10 cellular contexts compared by ENCODE assay signal in the genomic region with DNA sequence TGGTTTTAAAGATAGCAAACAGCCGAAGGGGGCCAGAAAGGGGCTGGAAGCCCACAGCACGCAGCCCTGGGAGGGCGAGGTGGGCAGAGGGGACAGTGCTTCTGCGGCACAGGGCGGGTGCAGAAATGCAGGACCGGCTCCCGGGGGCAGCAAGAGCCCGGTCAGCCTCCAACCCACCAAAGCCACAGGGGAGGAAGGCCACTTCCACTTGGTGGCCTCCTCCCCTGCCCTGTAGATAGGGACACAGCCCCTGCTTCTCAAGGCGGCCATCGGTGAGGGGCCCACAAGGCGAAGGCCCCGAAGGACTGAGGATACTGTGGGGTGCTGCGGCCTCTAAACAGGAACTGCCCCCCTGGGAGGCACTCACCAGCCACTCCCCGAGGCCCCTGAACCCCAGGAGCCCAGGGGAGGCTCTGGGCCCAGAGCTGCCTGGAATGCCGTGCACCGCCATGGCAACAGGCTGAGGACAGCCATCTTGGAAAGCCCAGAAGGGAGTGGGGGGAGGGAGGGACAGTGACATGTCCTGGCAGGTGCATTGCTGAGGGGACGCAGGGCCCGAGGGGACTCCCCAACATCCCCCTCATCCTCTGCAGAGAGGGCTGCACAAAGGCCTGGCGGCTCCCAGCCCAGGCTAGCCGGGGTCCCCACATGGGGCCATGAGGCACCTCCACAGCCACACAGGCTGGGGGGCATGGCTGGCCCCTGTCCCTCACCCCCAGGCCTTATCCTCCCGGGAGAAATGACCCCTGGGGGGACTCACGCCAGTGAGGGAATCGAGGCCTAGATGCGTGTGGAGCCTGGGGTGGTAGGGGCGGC.
DNase-seq lines count a peak whose midpoint lies in the region; ATAC-seq and TF ChIP-seq lines count a peak whose summit lies in the region.
"Had no signal": no experiment of that assay in that cellular context is flagged by ENCODE, and none has a peak within 500 bp of the region (broad histone marks: within the 10 kb centered on the region; RNA-seq: fewer than 3 reads in every experiment).

No MANE protein-coding gene starts in this region.

- H4K20me1 ChIP-seq in mammary epithelial cell (ENCODE audit: insufficient read depth, low read length), result no peaks in the 10 kb centered on the region

- H3K4me2 ChIP-seq in mammary epithelial cell (ENCODE audit: insufficient read depth, low read depth, low read length) (no peak overlapping the region), mesenchymal stem cell (ENCODE audit: low read length, poor library complexity, severe bottlenecking) (no peak overlapping the region)

- H3K27me3 ChIP-seq in breast epithelium (no peaks in the 10 kb centered on the region), mammary epithelial cell (ENCODE audit: insufficient read depth, low read length) (no peaks in the 10 kb centered on the region), mesenchymal stem cell (ENCODE audit: control insufficient read depth in 1 of 2, insufficient read depth in 1 of 2, low read length in 2 of 2) (no peaks in the 10 kb centered on the region), upper lobe of right lung (no peaks in the 10 kb centered on the region)

- H2BK120ac ChIP-seq in mesenchymal stem cell (ENCODE audit: low read depth, low read length), result peak overlapping the region; percentile 56

- DNase-seq in breast epithelium (ENCODE audit: low spot score in 2 of 2) (no peak), mammary epithelial cell (no peak), mesenchymal stem cell (no peak), upper lobe of right lung (no peak), MV-4-11 (lab: John Stamatoyannopoulos, UW) (no peak), NCI-H510A treated with DMSO at 0.1 percent for 48 hours (lab: John Stamatoyannopoulos, UW) (no peak)
- no peak for DNase-seq in activated naive CD8-positive, alpha-beta T cell treated with anti-CD3 and anti-CD28 coated beads for 36 hours
- DNase-seq: NCI-H526 treated with DMSO at 0.1 percent for 48 hours had no signal

- peaks cover 13% of the 10 kb centered on the region for H3K79me2 ChIP-seq in mammary epithelial cell (ENCODE audit: insufficient read depth, low read length)

- peak overlapping the region in 1 of 2 experiments; percentile 44 for H3K14ac ChIP-seq in mesenchymal stem cell (ENCODE audit: low read length in 2 of 2)

- no peak overlapping the region for H2AFZ ChIP-seq in mammary epithelial cell (ENCODE audit: low read depth, low read length)
- no peak overlapping the region for H2AFZ ChIP-seq in mesenchymal stem cell (ENCODE audit: low read depth, low read length)
- H2AFZ ChIP-seq: parathyroid adenoma had no signal

- H3K4me3 ChIP-seq in breast epithelium (peak overlapping the region in 1 of 3 donors; percentile 25), mammary epithelial cell (replicated peaks in 1 of 3; ENCODE audit: insufficient read depth in 1 of 3, low read depth in 2 of 3, low read length in 3 of 3) (no peak overlapping the region), mesenchymal stem cell (ENCODE audit: insufficient read depth in 1 of 2, low read depth in 1 of 2, low read length in 2 of 2) (no peak overlapping the region), upper lobe of right lung (no peak overlapping the region)

- peak overlapping the region; percentile 84 for H2BK15ac ChIP-seq in mesenchymal stem cell (ENCODE audit: low read depth, poor library complexity, severe bottlenecking)

- H3K23ac ChIP-seq in mesenchymal stem cell (ENCODE audit: low read length in 2 of 2), result peak overlapping the region in 1 of 2 experiments; percentile 28

- H4K91ac ChIP-seq in mesenchymal stem cell (ENCODE audit: low read length), result peak overlapping the region; percentile 28

- H3K36me3 Mint-ChIP-seq in activated naive CD8-positive, alpha-beta T cell treated with anti-CD3 and anti-CD28 coated beads for 36 hours, result peaks cover 11% of the 10 kb centered on the region

- H3K4ac ChIP-seq in mesenchymal stem cell (ENCODE audit: low read depth in 1 of 2, low read length in 2 of 2), result peak overlapping the region; percentile 9 to 40

- H3K9me3 ChIP-seq in breast epithelium (no peaks in the 10 kb centered on the region), mammary epithelial cell (replicated peaks; ENCODE audit: insufficient read depth, low read length) (no peaks in the 10 kb centered on the region), mesenchymal stem cell (ENCODE audit: control insufficient read depth, low read length) (no peaks in the 10 kb centered on the region), upper lobe of right lung (no peaks in the 10 kb centered on the region)

- H2BK12ac ChIP-seq in mesenchymal stem cell (ENCODE audit: low read length in 2 of 2), result peak overlapping the region; percentile 24 to 85

- peaks cover 37% of the 10 kb centered on the region for H3K4me1 Mint-ChIP-seq in activated naive CD8-positive, alpha-beta T cell treated with anti-CD3 and anti-CD28 coated beads for 36 hours

- no TSS peak for BruUV-seq in mammary epithelial cell (replicated peaks; lab: Mats Ljungman, UMichigan)

- peak overlapping the region; percentile 27 for H2AK5ac ChIP-seq in mesenchymal stem cell (ENCODE audit: low read length, severe bottlenecking)

- H3K27me3 Mint-ChIP-seq in activated naive CD8-positive, alpha-beta T cell treated with anti-CD3 and anti-CD28 coated beads for 36 hours, result no peaks in the 10 kb centered on the region

- dilution Hi-C loops in mammary epithelial cell (cut with HindIII; ENCODE audit: low sequenced_read_pairs), result no loop called here

- H3K36me3 ChIP-seq in breast epithelium, result no peaks in the 10 kb centered on the region
- peaks cover 8% of the 10 kb centered on the region for H3K36me3 ChIP-seq in mammary epithelial cell (ENCODE audit: insufficient read depth, low read length)
- peaks cover 46 to 89% of the 10 kb centered on the region in 2 experiments for H3K36me3 ChIP-seq in mesenchymal stem cell (ENCODE audit: control insufficient read depth in 1 of 2, insufficient read depth in 2 of 2, low read depth in 1 of 2, low read length in 2 of 2)
- peaks cover 26% of the 10 kb centered on the region for H3K36me3 ChIP-seq in upper lobe of right lung

- intact Hi-C loops in breast epithelium (cut with DNase I; ENCODE audit: low total_unique reads), result no loop called here
- intact Hi-C loops in mammary epithelial cell (cut with micrococcal nuclease), result no loop called here
- intact Hi-C loops in upper lobe of right lung (cut with DNase I), result no loop called here

- H3K4me3 Mint-ChIP-seq in activated naive CD8-positive, alpha-beta T cell treated with anti-CD3 and anti-CD28 coated beads for 36 hours, result no peak overlapping the region

- ATAC-seq in upper lobe of right lung, result no peak
- no peak for ATAC-seq in HG03565 (IDR thresholded peaks at IDR 0.05; ENCODE audit: unreplicated experiment)

- no peak overlapping the region for H2BK5ac ChIP-seq in mesenchymal stem cell (ENCODE audit: low read depth, low read length, poor library complexity, severe bottlenecking)

- peak overlapping the region; percentile 39 for H4K8ac ChIP-seq in mesenchymal stem cell (ENCODE audit: low read length)

- in situ Hi-C loops in mammary epithelial cell (cut with MboI; ENCODE audit: low sequenced_read_pairs in 2 of 2), result no loop called here

- H3K27ac ChIP-seq in breast epithelium, result peak overlapping the region; percentile 64 to 93
- H3K27ac ChIP-seq in mammary epithelial cell (ENCODE audit: insufficient read depth, low read depth, low read length), result no peak overlapping the region
- peak overlapping the region; percentile 24 for H3K27ac ChIP-seq in mesenchymal stem cell (ENCODE audit: low read length, poor library complexity, severe bottlenecking)
- H3K27ac ChIP-seq in upper lobe of right lung, result peak overlapping the region; percentile 80

- no peaks in the 10 kb centered on the region for H3K9me3 Mint-ChIP-seq in activated naive CD8-positive, alpha-beta T cell treated with anti-CD3 and anti-CD28 coated beads for 36 hours

- peak overlapping the region; percentile 44 to 47 for H3K18ac ChIP-seq in mesenchymal stem cell (ENCODE audit: low read depth in 1 of 2, low read length in 2 of 2)

- H3K9ac ChIP-seq in mammary epithelial cell (ENCODE audit: insufficient read depth, low read length) (no peak overlapping the region), mesenchymal stem cell (ENCODE audit: low read length) (peak overlapping the region; percentile 29)
- H3K9ac ChIP-seq: parathyroid adenoma had no signal

- WGBS in mammary epithelial cell (ENCODE audit: low coverage, missing lambda C conversion rate), result 92% methylated on average over 18 of the region's 25 CpGs
- WGBS in mesenchymal stem cell, result 94% methylated on average over 20 of the region's 25 CpGs

- peak overlapping the region; percentile 75 for H3K27ac Mint-ChIP-seq in activated naive CD8-positive, alpha-beta T cell treated with anti-CD3 and anti-CD28 coated beads for 36 hours

- H3K79me1 ChIP-seq in mesenchymal stem cell (replicated peaks; ENCODE audit: low read length, poor library complexity, severe bottlenecking), result peaks cover 43% of the 10 kb centered on the region

- H3K4me1 ChIP-seq in breast epithelium, result peaks cover 6 to 28% of the 10 kb centered on the region in 2 donors
- peaks cover 6% of the 10 kb centered on the region for H3K4me1 ChIP-seq in mammary epithelial cell (ENCODE audit: insufficient read depth, low read length)
- H3K4me1 ChIP-seq in mesenchymal stem cell (ENCODE audit: control insufficient read depth, insufficient read depth, low read depth, low read length), result peaks cover 62% of the 10 kb centered on the region
- H3K4me1 ChIP-seq in upper lobe of right lung, result peaks cover 52% of the 10 kb centered on the region
- H3K4me1 ChIP-seq: parathyroid adenoma had no signal

- TF ChIP-seq CTCF in breast epithelium (IDR thresholded peaks at IDR 0.05) (no peak), mammary epithelial cell (conservative IDR thresholded peaks at IDR 0.05 in 1 of 2, IDR thresholded peaks at IDR 0.05 in 1 of 2; ENCODE audit: extremely low read depth in 1 of 2, insufficient read depth in 1 of 2, low read depth in 1 of 2, low read length in 2 of 2) (no peak), upper lobe of right lung (IDR thresholded peaks at IDR 0.05) (no peak)

- CTCF ChIA-PET in mammary epithelial cell (lab: Charles Lee; ENCODE audit: low non-redundant PET), result no interaction called here

- TF ChIP-seq POLR2A in breast epithelium (IDR thresholded peaks at IDR 0.05), result no peak
